1 cellular context compared by ENCODE assay signal in genomic region chr1:1233567-1233892, GRCh38.
TF ChIP-seq lines count a peak whose summit lies in the region.

No MANE protein-coding gene starts in this region.

TF ChIP-seq in A549, 52 proteins besides CTCF, POLR2A, EP300 and RAD21:
- TF ChIP-seq USF2 (IDR thresholded peaks at IDR 0.05) (no peak), RCOR1 (IDR thresholded peaks at IDR 0.05; ENCODE audit: low read depth, low read length) (no peak), E2F6 (IDR thresholded peaks at IDR 0.05; ENCODE audit: borderline replicate concordance, low read depth) (no peak), FOSB (CRISPR knock-in tag; IDR thresholded peaks at IDR 0.05) (no peak), CHD4 (IDR thresholded peaks at IDR 0.05; ENCODE audit: borderline replicate concordance) (no peak), POLR2AphosphoS2 (conservative IDR thresholded peaks at IDR 0.05; ENCODE audit: low read length) (no peak), HES2 (IDR thresholded peaks at IDR 0.05) (no peak)
